In genomic region chr2:86563650-86564061, GRCh38 we compare ENCODE assay signal across 8 cellular contexts. TPM values are rescaled to one million over a fixed set of nuclear protein-coding genes. Genes with fewer than 3 reads are reported as not detected.
DNase-seq lines count a peak whose midpoint lies in the region; TF ChIP-seq lines count a peak whose summit lies in the region.

No MANE protein-coding gene starts in this region.

- no peaks in the 10 kb centered on the region for H4K20me1 ChIP-seq in neural cell (ENCODE audit: insufficient read depth)

- peaks cover 34% of the 10 kb centered on the region for H3K4me1 Mint-ChIP-seq in CD14-positive monocyte

- H3K27ac Mint-ChIP-seq in CD14-positive monocyte = peak overlapping the region; percentile 99 to 100 (median 100)

- H3K9me3 ChIP-seq in neural cell (ENCODE audit: low read length) = no peaks in the 10 kb centered on the region

- H3K9me3 Mint-ChIP-seq in CD14-positive monocyte = peaks cover 0 to 10% (median 3%) of the 10 kb centered on the region in 7 donors

- TF ChIP-seq EP300 in neural cell (conservative IDR thresholded peaks at IDR 0.05; ENCODE audit: poor library complexity, severe bottlenecking) = no peak

- DNase-seq in CD14-positive monocyte (ENCODE audit: low spot score) (no peak), NB4 (ENCODE audit: low read depth) (no peak), dorsolateral prefrontal cortex (no peak), OCI-M2 (lab: John Stamatoyannopoulos, UW; ENCODE audit: unreplicated experiment) (no peak), NCI-H187 treated with DMSO at 0.1 percent for 48 hours (lab: John Stamatoyannopoulos, UW) (no peak)
- DNase-seq in NK-92 treated with Interleukin-12 subunit alpha and Interleukin-12 subunit beta, amount 100 ng/mL, for 24 hours (lab: John Stamatoyannopoulos, UW) = no peak
- no peak for DNase-seq in activated CD4-positive, alpha-beta T cell treated with anti-CD3 and anti-CD28 coated beads for 48 hours

- H3K27me3 Mint-ChIP-seq in CD14-positive monocyte (ENCODE audit: low read depth in 3 of 3) = peaks cover under 1 to 6% (median 2%) of the 10 kb centered on the region in 3 donors

- no peaks in the 10 kb centered on the region for H3K27me3 ChIP-seq in dorsolateral prefrontal cortex
- no peaks in the 10 kb centered on the region for H3K27me3 ChIP-seq in neural cell (ENCODE audit: insufficient read depth, low read depth, low read length)

- no peak for TF ChIP-seq POLR2A in NB4 (IDR thresholded peaks at IDR 0.05; ENCODE audit: extremely low read depth, insufficient read length)

- H3K9me2 ChIP-seq in neural cell (ENCODE audit: insufficient read depth, low read length) = no peaks in the 10 kb centered on the region

- H2AFZ ChIP-seq in neural cell (ENCODE audit: low read depth, low read length) = peak overlapping the region; percentile 95

- peak overlapping the region; percentile 93 for H3K9ac ChIP-seq in neural cell (ENCODE audit: low read length)

- H3K4me3 ChIP-seq in NB4 (ENCODE audit: low read depth, low read length) (peak overlapping the region; percentile 93), dorsolateral prefrontal cortex (peak overlapping the region; percentile 52 to 95 (median 83)), neural cell (ENCODE audit: low read length) (peak overlapping the region; percentile 85)

- H3K36me3 ChIP-seq in neural cell (ENCODE audit: insufficient read depth, low read length) = no peaks in the 10 kb centered on the region

- TF ChIP-seq CTCF in CD14-positive monocyte (IDR thresholded peaks at IDR 0.05) = no peak
- no peak for TF ChIP-seq CTCF in NB4 (IDR thresholded peaks at IDR 0.05; ENCODE audit: low read depth, low read length)
- TF ChIP-seq CTCF in dorsolateral prefrontal cortex (IDR thresholded peaks at IDR 0.05 in 54 of 56, conservative IDR thresholded peaks at IDR 0.05 in 2 of 56; ENCODE audit: low read depth in 1 of 56, partially characterized antibody in 56 of 56) = peak in 1 of 56 donors; percentile 1
- TF ChIP-seq CTCF in neural cell (IDR thresholded peaks at IDR 0.05; ENCODE audit: poor library complexity, severe bottlenecking) = no peak

- H3K79me2 ChIP-seq in neural cell (replicated peaks; ENCODE audit: insufficient read depth, low read length) = peaks cover 21% of the 10 kb centered on the region

- H3K4me2 ChIP-seq in neural cell (ENCODE audit: low read length) = peak overlapping the region; percentile 53

- H3F3A ChIP-seq in neural cell (ENCODE audit: insufficient read depth, low read length, poor library complexity, severe bottlenecking) = no peaks in the 10 kb centered on the region

- peaks cover 10 to 19% of the 10 kb centered on the region in 2 donors for H3K36me3 Mint-ChIP-seq in CD14-positive monocyte

- H3K27ac ChIP-seq in dorsolateral prefrontal cortex = peak overlapping the region in 58 of 59 donors; percentile 21 to 100 (median 99)
- peak overlapping the region; percentile 96 for H3K27ac ChIP-seq in neural cell (ENCODE audit: low read length)

- H3K4me3 Mint-ChIP-seq in CD14-positive monocyte = peak overlapping the region; percentile 89 to 97

- no peak for TF ChIP-seq RAD21 in neural cell (conservative IDR thresholded peaks at IDR 0.05)

- intact Hi-C loops in CD14-positive monocyte (cut with micrococcal nuclease) (loop anchor here (5.0 to 10.0 kb wide), 4 partner anchors 59 to 1149 kb away; partner anchors contain the start of genes KDM3A (in 2 of the 2), RNF103 (in 2 of the 2), CAPG (in 1 of the 2) and SH2D6 (in 1 of the 2)), dorsolateral prefrontal cortex (cut with DNase I) (loop anchor here (1.0 to 5.0 kb wide), 3 partner anchors 60 to 122 kb away; partner anchors contain the start of genes KDM3A (in 2 of the 2) and RNF103 (in 2 of the 2))

TF ChIP-seq in neural cell, 6 proteins besides CTCF, POLR2A, EP300 and RAD21:
- TF ChIP-seq SMC3 (conservative IDR thresholded peaks at IDR 0.05; ENCODE audit: poor library complexity) (no peak), MXI1 (conservative IDR thresholded peaks at IDR 0.05; ENCODE audit: poor library complexity, severe bottlenecking) (no peak), EZH2 (IDR thresholded peaks at IDR 0.05; ENCODE audit: borderline replicate concordance, insufficient read depth, low read length, poor library complexity, severe bottlenecking) (no peak), TAF1 (IDR thresholded peaks at IDR 0.05; ENCODE audit: low read depth) (no peak), POLR2AphosphoS5 (IDR thresholded peaks at IDR 0.05) (no peak)
- TF ChIP-seq, protein P1, sequence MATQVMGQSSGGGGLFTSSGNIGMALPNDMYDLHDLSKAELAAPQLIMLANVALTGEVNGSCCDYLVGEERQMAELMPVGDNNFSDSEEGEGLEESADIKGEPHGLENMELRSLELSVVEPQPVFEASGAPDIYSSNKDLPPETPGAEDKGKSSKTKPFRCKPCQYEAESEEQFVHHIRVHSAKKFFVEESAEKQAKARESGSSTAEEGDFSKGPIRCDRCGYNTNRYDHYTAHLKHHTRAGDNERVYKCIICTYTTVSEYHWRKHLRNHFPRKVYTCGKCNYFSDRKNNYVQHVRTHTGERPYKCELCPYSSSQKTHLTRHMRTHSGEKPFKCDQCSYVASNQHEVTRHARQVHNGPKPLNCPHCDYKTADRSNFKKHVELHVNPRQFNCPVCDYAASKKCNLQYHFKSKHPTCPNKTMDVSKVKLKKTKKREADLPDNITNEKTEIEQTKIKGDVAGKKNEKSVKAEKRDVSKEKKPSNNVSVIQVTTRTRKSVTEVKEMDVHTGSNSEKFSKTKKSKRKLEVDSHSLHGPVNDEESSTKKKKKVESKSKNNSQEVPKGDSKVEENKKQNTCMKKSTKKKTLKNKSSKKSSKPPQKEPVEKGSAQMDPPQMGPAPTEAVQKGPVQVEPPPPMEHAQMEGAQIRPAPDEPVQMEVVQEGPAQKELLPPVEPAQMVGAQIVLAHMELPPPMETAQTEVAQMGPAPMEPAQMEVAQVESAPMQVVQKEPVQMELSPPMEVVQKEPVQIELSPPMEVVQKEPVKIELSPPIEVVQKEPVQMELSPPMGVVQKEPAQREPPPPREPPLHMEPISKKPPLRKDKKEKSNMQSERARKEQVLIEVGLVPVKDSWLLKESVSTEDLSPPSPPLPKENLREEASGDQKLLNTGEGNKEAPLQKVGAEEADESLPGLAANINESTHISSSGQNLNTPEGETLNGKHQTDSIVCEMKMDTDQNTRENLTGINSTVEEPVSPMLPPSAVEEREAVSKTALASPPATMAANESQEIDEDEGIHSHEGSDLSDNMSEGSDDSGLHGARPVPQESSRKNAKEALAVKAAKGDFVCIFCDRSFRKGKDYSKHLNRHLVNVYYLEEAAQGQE (IDR thresholded peaks at IDR 0.05; ENCODE audit: borderline replicate concordance) = no peak

RNA-seq across cellular contexts. Expression of gene CHMP3, which starts 0.4 kb away (rescaled TPM):
- 100 to 1,000 TPM in 1 of 2 donors, 10 to 100 TPM in 1; 99.4 to 115 TPM for polyA plus RNA-seq in CD14-positive monocyte
- 100 to 1,000 TPM in 96 of 120 experiments, 10 to 100 TPM in 24; 70.7 to 207 (median 128) TPM for total RNA-seq in dorsolateral prefrontal cortex
- 30.5 and 31.8 TPM in 2 replicates for polyA plus RNA-seq in neural cell
- 42.6 and 44.1 TPM in 2 replicates for polyA minus RNA-seq in neural cell
